ENCODE assay signal across 27 cellular contexts in the genomic region with DNA sequence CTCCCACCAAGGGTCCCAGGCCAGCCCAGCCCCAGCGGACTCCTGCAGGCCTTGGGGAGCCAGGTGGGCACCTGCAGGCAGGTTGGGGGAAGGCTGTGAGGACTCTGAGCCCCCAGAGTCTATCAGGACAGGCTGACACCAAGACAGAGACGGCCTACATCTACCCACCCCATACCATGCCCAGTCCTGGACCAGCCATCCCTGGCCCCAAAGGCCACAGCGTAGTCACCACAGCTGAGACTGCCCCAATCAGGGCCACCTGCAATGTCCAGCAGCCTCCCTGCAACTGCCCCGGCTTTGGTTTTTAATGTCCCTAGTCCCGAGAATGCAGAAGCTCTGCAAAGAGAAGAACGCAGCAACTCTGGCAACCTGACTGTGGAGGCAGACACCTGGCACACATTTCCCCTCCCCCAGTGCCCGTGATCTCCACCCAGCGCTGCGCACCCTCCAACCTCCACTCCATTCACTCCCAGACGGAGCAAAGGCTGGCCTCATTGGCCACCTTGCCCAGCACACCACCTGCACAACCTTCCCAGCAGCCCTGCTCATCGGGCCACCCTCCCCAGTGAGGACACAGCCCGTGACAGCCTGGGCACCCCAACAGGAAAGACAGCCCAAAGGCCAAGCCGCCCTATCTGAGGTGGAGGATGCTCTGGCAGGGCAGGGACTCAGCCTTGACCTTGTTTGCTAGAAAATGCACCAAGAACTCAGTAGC. TPM values are rescaled to one million over a fixed set of nuclear protein-coding genes. Genes with fewer than 3 reads are reported as not detected.
DNase-seq lines count a peak whose midpoint lies in the region; ATAC-seq and TF ChIP-seq lines count a peak whose summit lies in the region.
"Had no signal": no experiment of that assay in that cellular context is flagged by ENCODE, and none has a peak within 500 bp of the region (broad histone marks: within the 10 kb centered on the region; RNA-seq: fewer than 3 reads in every experiment).

No MANE protein-coding gene starts in this region.

- H3K9me3 Mint-ChIP-seq in chondrocyte (ENCODE audit: low read depth): no peaks in the 10 kb centered on the region
- peaks cover 2% of the 10 kb centered on the region for H3K9me3 Mint-ChIP-seq in neural progenitor cell
- no peaks in the 10 kb centered on the region for H3K9me3 Mint-ChIP-seq in stimulated activated effector memory CD8-positive, alpha-beta T cell treated with anti-CD3 and anti-CD28 coated beads, Interleukin-12 subunit alpha, Interleukin-12 subunit beta, amount 100 ng/mL, for 72 hours
- H3K9me3 Mint-ChIP-seq in effector memory CD8-positive, alpha-beta T cell: no peaks in the 10 kb centered on the region
- H3K9me3 Mint-ChIP-seq: CD4-positive, alpha-beta memory T cell; HFFc6 had no signal

- no peak overlapping the region for H3K9ac ChIP-seq in neural progenitor cell
- H3K9ac ChIP-seq: KMS-11 had no signal

- H3K4me3 Mint-ChIP-seq in chondrocyte (ENCODE audit: unreplicated experiment): no peak overlapping the region
- H3K4me3 Mint-ChIP-seq in neural progenitor cell: no peak overlapping the region
- H3K4me3 Mint-ChIP-seq in stimulated activated effector memory CD8-positive, alpha-beta T cell treated with anti-CD3 and anti-CD28 coated beads, Interleukin-12 subunit alpha, Interleukin-12 subunit beta, amount 100 ng/mL, for 72 hours: no peak overlapping the region
- H3K4me3 Mint-ChIP-seq in effector memory CD8-positive, alpha-beta T cell: no peak overlapping the region
- H3K4me3 Mint-ChIP-seq: CD4-positive, alpha-beta memory T cell; HFFc6 had no signal

- no peak for TF ChIP-seq CTCF in chondrocyte (IDR thresholded peaks at IDR 0.05)
- no peak for TF ChIP-seq CTCF in neural progenitor cell (IDR thresholded peaks at IDR 0.05)

- H3K79me2 ChIP-seq in neural progenitor cell (ENCODE audit: low read depth): no peaks in the 10 kb centered on the region

- peak; percentile 77 for DNase-seq in RPMI8226
- DNase-seq in chondrocyte (ENCODE audit: low spot score): peak; percentile 62
- no peak for DNase-seq in neural progenitor cell (ENCODE audit: low spot score)
- no peak for DNase-seq in stimulated activated effector memory CD8-positive, alpha-beta T cell treated with anti-CD3 and anti-CD28 coated beads, Interleukin-12 subunit alpha, Interleukin-12 subunit beta, amount 100 ng/mL, for 72 hours (ENCODE audit: low spot score in 2 of 2)
- no peak for DNase-seq in effector memory CD8-positive, alpha-beta T cell
- DNase-seq in NCI-H1930 (lab: John Stamatoyannopoulos, UW): no peak
- DNase-seq in GOT3 (lab: John Stamatoyannopoulos, UW): no peak
- DNase-seq: C1 segment of cervical spinal cord; CD4-positive, alpha-beta memory T cell; COR-L47; DMS53; HFFc6; IMR-90; MM.1S; NCI-H1694; NCI-H2081; NCI-H2171; NCI-H226; NCI-H510A; NCI-H69; Peyer's patch; SJCRH30 had no signal

- H2AFZ ChIP-seq in neural progenitor cell (replicated peaks): no peak overlapping the region

- H3K27ac Mint-ChIP-seq in chondrocyte (ENCODE audit: unreplicated experiment) (no peak overlapping the region), neural progenitor cell (peak overlapping the region; percentile 63)
- no peak overlapping the region for H3K27ac Mint-ChIP-seq in stimulated activated effector memory CD8-positive, alpha-beta T cell treated with anti-CD3 and anti-CD28 coated beads, Interleukin-12 subunit alpha, Interleukin-12 subunit beta, amount 100 ng/mL, for 72 hours
- no peak overlapping the region for H3K27ac Mint-ChIP-seq in effector memory CD8-positive, alpha-beta T cell

- ATAC-seq in stimulated activated effector memory CD8-positive, alpha-beta T cell treated with anti-CD3 and anti-CD28 coated beads, Interleukin-12 subunit alpha, Interleukin-12 subunit beta, amount 100 ng/mL, for 72 hours: peak; percentile 39
- ATAC-seq in effector memory CD8-positive, alpha-beta T cell (replicated peaks): no peak
- ATAC-seq: SK-N-SH treated with all-trans-retinoic acid at 6 μM for 48 hours had no signal

- H3K27me3 ChIP-seq in neural progenitor cell: peaks cover 15% of the 10 kb centered on the region
- H3K27me3 ChIP-seq: Peyer's patch, SJCRH30 had no signal

- H3F3A ChIP-seq in neural progenitor cell (ENCODE audit: low read depth): no peaks in the 10 kb centered on the region

- no peak overlapping the region for H3K4me3 ChIP-seq in neural progenitor cell
- H3K4me3 ChIP-seq: HAP-1, Peyer's patch, SJCRH30 had no signal

- no peaks in the 10 kb centered on the region for H4K20me1 ChIP-seq in neural progenitor cell (ENCODE audit: low read depth)

- no peaks in the 10 kb centered on the region for H3K9me3 ChIP-seq in neural progenitor cell (ENCODE audit: low read depth)
- H3K9me3 ChIP-seq: HAP-1, Peyer's patch, SJCRH30 had no signal

- no peak overlapping the region for H3K4me2 ChIP-seq in neural progenitor cell
- H3K4me2 ChIP-seq: KMS-11 had no signal

- H3K4me1 Mint-ChIP-seq in chondrocyte (ENCODE audit: low read depth) (peaks cover 10% of the 10 kb centered on the region), neural progenitor cell (peaks cover 15% of the 10 kb centered on the region)
- H3K4me1 Mint-ChIP-seq in stimulated activated effector memory CD8-positive, alpha-beta T cell treated with anti-CD3 and anti-CD28 coated beads, Interleukin-12 subunit alpha, Interleukin-12 subunit beta, amount 100 ng/mL, for 72 hours: no peaks in the 10 kb centered on the region
- no peaks in the 10 kb centered on the region for H3K4me1 Mint-ChIP-seq in effector memory CD8-positive, alpha-beta T cell (ENCODE audit: low read depth in 2 of 2)
- H3K4me1 Mint-ChIP-seq: CD4-positive, alpha-beta memory T cell had no signal

- no peak overlapping the region for H3K27ac ChIP-seq in neural progenitor cell
- H3K27ac ChIP-seq: KMS-11, Peyer's patch, SJCRH30 had no signal

- H3K36me3 ChIP-seq in neural progenitor cell: no peaks in the 10 kb centered on the region
- H3K36me3 ChIP-seq: HAP-1, Peyer's patch, SJCRH30 had no signal

- H3K4me1 ChIP-seq in neural progenitor cell: no peaks in the 10 kb centered on the region
- H3K4me1 ChIP-seq: HAP-1, Peyer's patch, SJCRH30 had no signal

- H3K36me3 Mint-ChIP-seq in chondrocyte (ENCODE audit: low read depth) (no peaks in the 10 kb centered on the region), neural progenitor cell (no peaks in the 10 kb centered on the region)
- no peaks in the 10 kb centered on the region for H3K36me3 Mint-ChIP-seq in stimulated activated effector memory CD8-positive, alpha-beta T cell treated with anti-CD3 and anti-CD28 coated beads, Interleukin-12 subunit alpha, Interleukin-12 subunit beta, amount 100 ng/mL, for 72 hours
- H3K36me3 Mint-ChIP-seq in effector memory CD8-positive, alpha-beta T cell (ENCODE audit: insufficient read depth): no peaks in the 10 kb centered on the region
- H3K36me3 Mint-ChIP-seq: CD4-positive, alpha-beta memory T cell had no signal

- H3K27me3 Mint-ChIP-seq in chondrocyte (ENCODE audit: low read depth): peaks cover 2% of the 10 kb centered on the region
- H3K27me3 Mint-ChIP-seq in neural progenitor cell (ENCODE audit: insufficient read depth, low read depth): peaks cover 9% of the 10 kb centered on the region
- peaks cover 6 to 59% of the 10 kb centered on the region in 2 donors for H3K27me3 Mint-ChIP-seq in effector memory CD8-positive, alpha-beta T cell

RNA-seq across cellular contexts. Expression of a gene that starts 14.9 kb away (rescaled TPM):
- total RNA-seq in chondrocyte (17.9 to 93.2 TPM (median 91.2 TPM) in 3 replicates), neural progenitor cell (ENCODE audit: low replicate concordance) (1.2 and 3.0 TPM in 2 replicates)
- total RNA-seq: CD4-positive, alpha-beta memory T cell; G401; OCI-LY7; SJCRH30 had no signal

Comparison
In these comparisons a context has a peak if more than half of its experiments do, and no peak if none do; other contexts are left out.
1. DNase-seq: peak in RPMI8226 (single experiment) and chondrocyte (single experiment); none in neural progenitor cell (single experiment), stimulated activated effector memory CD8-positive, alpha-beta T cell treated with anti-CD3 and anti-CD28 coated beads, Interleukin-12 subunit alpha, Interleukin-12 subunit beta, amount 100 ng/mL, for 72 hours (0 of 2), effector memory CD8-positive, alpha-beta T cell (0 of 3), NCI-H1930 (0 of 2) and GOT3 (single experiment).